Comparison of ENCODE assay signal across 8 cellular contexts in genomic region chr5:57174128-57174849, GRCh38. TPM values are rescaled to one million over a fixed set of nuclear protein-coding genes. Genes with fewer than 3 reads are reported as not detected.
A peak's percentile ranks its signal among the peaks of the same experiment; 100 is the strongest.
DNase-seq lines count a peak whose midpoint lies in the region; ATAC-seq and TF ChIP-seq lines count a peak whose summit lies in the region.

No MANE protein-coding gene starts in this region.

- ATAC-seq in DND-41 (ENCODE audit: insufficient read depth, low read depth) = peak; percentile 6
- peak; percentile 1 for ATAC-seq in GM21619 (IDR thresholded peaks at IDR 0.05; ENCODE audit: unreplicated experiment)
- peak; percentile 1 for ATAC-seq in activated naive CD8-positive, alpha-beta T cell treated with anti-CD3 and anti-CD28 coated beads, Interleukin-2, amount 50 U/mL, for 24 hours
- peak; percentile 5 to 11 for ATAC-seq in left cardiac atrium
- no peak for ATAC-seq in HG03457 (IDR thresholded peaks at IDR 0.05; ENCODE audit: unreplicated experiment)

- peak overlapping the region; percentile 75 to 76 for H3K4me3 ChIP-seq in DND-41 (ENCODE audit: low read depth in 1 of 2, low read length in 2 of 2)

- peaks cover 43% of the 10 kb centered on the region for H4K20me1 ChIP-seq in DND-41 (ENCODE audit: insufficient read depth, low read length)

- H3K27me3 Mint-ChIP-seq in activated naive CD8-positive, alpha-beta T cell treated with anti-CD3 and anti-CD28 coated beads, Interleukin-2, amount 50 U/mL, for 24 hours = no peaks in the 10 kb centered on the region

- peaks cover 23% of the 10 kb centered on the region for H3K36me3 ChIP-seq in DND-41 (ENCODE audit: insufficient read depth, low read length)

- intact Hi-C loops in left cardiac atrium (cut with DNase I) = no loop called here
- intact Hi-C loops in posterior cingulate gyrus (cut with DNase I) = loop anchor here (10.0 kb wide), 1 partner anchor 359 kb away; the partner anchor contains the start of gene MAP3K1

- peaks cover 34% of the 10 kb centered on the region for H3K36me3 Mint-ChIP-seq in activated naive CD8-positive, alpha-beta T cell treated with anti-CD3 and anti-CD28 coated beads, Interleukin-2, amount 50 U/mL, for 24 hours (ENCODE audit: low read depth)

- H3K27me3 ChIP-seq in DND-41 (ENCODE audit: insufficient read depth, low read length, poor library complexity) = peaks cover 5% of the 10 kb centered on the region

- H3K4me1 Mint-ChIP-seq in activated naive CD8-positive, alpha-beta T cell treated with anti-CD3 and anti-CD28 coated beads, Interleukin-2, amount 50 U/mL, for 24 hours = peaks cover 41% of the 10 kb centered on the region

- peak overlapping the region; percentile 95 for H3K27ac ChIP-seq in DND-41 (ENCODE audit: low read length)

- no peak for DNase-seq in DND-41
- DNase-seq in NCI-H526 treated with DMSO at 0.1 percent for 48 hours (lab: John Stamatoyannopoulos, UW) = peak; percentile 5
- DNase-seq in activated naive CD8-positive, alpha-beta T cell treated with anti-CD3 and anti-CD28 coated beads, Interleukin-2, amount 50 U/mL, for 24 hours = peak; percentile 47
- peak; percentile 38 for DNase-seq in left cardiac atrium
- peak in 8 of 10 donors; percentile 18 to 87 (median 29) for DNase-seq in posterior cingulate gyrus
- no peak for DNase-seq in DMS79 (lab: John Stamatoyannopoulos, UW)

- no peaks in the 10 kb centered on the region for H3K9me3 ChIP-seq in DND-41 (ENCODE audit: insufficient read depth, low read length, severe bottlenecking)

- no peak for TF ChIP-seq CTCF in DND-41 (IDR thresholded peaks at IDR 0.05; ENCODE audit: borderline replicate concordance, extremely low read depth, low read length, poor library complexity, severe bottlenecking)

- no peaks in the 10 kb centered on the region for H3K9me3 Mint-ChIP-seq in activated naive CD8-positive, alpha-beta T cell treated with anti-CD3 and anti-CD28 coated beads, Interleukin-2, amount 50 U/mL, for 24 hours

- H3K4me1 ChIP-seq in DND-41 (ENCODE audit: insufficient read depth, low read length) = peaks cover 61% of the 10 kb centered on the region

- H3K79me2 ChIP-seq in DND-41 (ENCODE audit: insufficient read depth, low read length) = peaks cover 59% of the 10 kb centered on the region

- H3K9ac ChIP-seq in DND-41 (ENCODE audit: low read depth, low read length) = peak overlapping the region; percentile 91

- H3K4me2 ChIP-seq in DND-41 (ENCODE audit: insufficient read depth, low read length) = peak overlapping the region; percentile 94

- H3K4me3 Mint-ChIP-seq in activated naive CD8-positive, alpha-beta T cell treated with anti-CD3 and anti-CD28 coated beads, Interleukin-2, amount 50 U/mL, for 24 hours = peak overlapping the region; percentile 92

- peak overlapping the region; percentile 98 for H3K27ac Mint-ChIP-seq in activated naive CD8-positive, alpha-beta T cell treated with anti-CD3 and anti-CD28 coated beads, Interleukin-2, amount 50 U/mL, for 24 hours

- peak overlapping the region; percentile 90 for H2AFZ ChIP-seq in DND-41 (ENCODE audit: low read depth, low read length)

RNA-seq across cellular contexts. Expression of gene GPBP1, which starts 0.4 kb away (rescaled TPM):
- 10 to 100 TPM; 50.5 to 58.4 TPM for total RNA-seq in left cardiac atrium

Comparison
In these comparisons a context has a peak if more than half of its experiments do, and no peak if none do; other contexts are left out.
1. DNase-seq: peak in NCI-H526 treated with DMSO at 0.1 percent for 48 hours (single experiment), activated naive CD8-positive, alpha-beta T cell treated with anti-CD3 and anti-CD28 coated beads, Interleukin-2, amount 50 U/mL, for 24 hours (single experiment), left cardiac atrium (single experiment) and posterior cingulate gyrus (8 of 10); none in DND-41 (single experiment) and DMS79 (single experiment).